In genomic region chr4:164802301-164802700, GRCh38 we compare ENCODE assay signal across 19 cellular contexts. TPM values are rescaled to one million over a fixed set of nuclear protein-coding genes. Genes with fewer than 3 reads are reported as not detected.
DNase-seq lines count a peak whose midpoint lies in the region; ATAC-seq lines count a peak whose summit lies in the region.
"Had no signal": no experiment of that assay in that cellular context is flagged by ENCODE, and none has a peak within 500 bp of the region (broad histone marks: within the 10 kb centered on the region; RNA-seq: fewer than 3 reads in every experiment).

No MANE protein-coding gene starts in this region.

- no peak overlapping the region for H2BK120ac ChIP-seq in neuronal stem cell (ENCODE audit: low read depth, low read length)

- no peak for ATAC-seq in HG03159 (IDR thresholded peaks at IDR 0.05; ENCODE audit: unreplicated experiment)
- ATAC-seq: GM12878 had no signal

- H3K27ac ChIP-seq in neuronal stem cell (replicated peaks; ENCODE audit: low read length), result no peak overlapping the region
- H3K27ac ChIP-seq: 22Rv1, BLaER1, GM23248, HL-60 had no signal

- H3K4me1 Mint-ChIP-seq in activated naive CD8-positive, alpha-beta T cell treated with anti-CD3 and anti-CD28 coated beads for 36 hours, result no peaks in the 10 kb centered on the region
- H3K4me1 Mint-ChIP-seq: CD8-positive, alpha-beta memory T cell had no signal

- no peaks in the 10 kb centered on the region for H3K79me1 ChIP-seq in neuronal stem cell (ENCODE audit: low read depth, low read length)

- no peak overlapping the region for H4K91ac ChIP-seq in neuronal stem cell (ENCODE audit: low read depth, low read length, poor library complexity)

- H2BK15ac ChIP-seq in neuronal stem cell (ENCODE audit: low read length), result no peak overlapping the region

- no CpG with 5 or more reads among the region's 3 CpGs for WGBS in neuronal stem cell (ENCODE audit: extremely low coverage in 2 of 2, insufficient read length in 2 of 2, insufficient replicate concordance in 1 of 2), 2 donors

- no peak overlapping the region for H3K4ac ChIP-seq in neuronal stem cell (ENCODE audit: low read length)

- peak overlapping the region; percentile 63 for H3K18ac ChIP-seq in neuronal stem cell (ENCODE audit: low read length)

- no peak overlapping the region for H3K14ac ChIP-seq in neuronal stem cell (ENCODE audit: low read length)

- H3K27me3 Mint-ChIP-seq in activated naive CD8-positive, alpha-beta T cell treated with anti-CD3 and anti-CD28 coated beads for 36 hours, result peaks cover 12% of the 10 kb centered on the region

- no peak overlapping the region for H3K9ac ChIP-seq in neuronal stem cell (ENCODE audit: low read depth, low read length, poor library complexity)
- H3K9ac ChIP-seq: BLaER1, GM23248 had no signal

- no peak overlapping the region for H2AK5ac ChIP-seq in neuronal stem cell (ENCODE audit: low read depth, low read length)

- no peak overlapping the region for H3K23ac ChIP-seq in neuronal stem cell (ENCODE audit: low read depth, low read length, poor library complexity)

- H2BK5ac ChIP-seq in neuronal stem cell (ENCODE audit: low read length), result no peak overlapping the region

- no peak overlapping the region for H3K4me3 Mint-ChIP-seq in activated naive CD8-positive, alpha-beta T cell treated with anti-CD3 and anti-CD28 coated beads for 36 hours
- H3K4me3 Mint-ChIP-seq: CD8-positive, alpha-beta memory T cell had no signal

- no peaks in the 10 kb centered on the region for H3K9me3 ChIP-seq in MG63
- peaks cover 0 to 4% of the 10 kb centered on the region in 2 donors for H3K9me3 ChIP-seq in neuronal stem cell (replicated peaks in 1 of 2; ENCODE audit: control insufficient read depth in 2 of 2, insufficient read depth in 1 of 2, low read depth in 1 of 2, low read length in 2 of 2)
- H3K9me3 ChIP-seq: BLaER1, HAP-1 had no signal

- no peak overlapping the region for H2BK12ac ChIP-seq in neuronal stem cell (ENCODE audit: low read length)

- DNase-seq in ACHN (peak; percentile 28), MG63 (peak; percentile 31), kidney glomerular epithelial cell (lab: John Stamatoyannopoulos, UW) (peak; percentile 43), neuronal stem cell (ENCODE audit: low spot score) (no peak)
- no peak for DNase-seq in activated naive CD8-positive, alpha-beta T cell treated with anti-CD3 and anti-CD28 coated beads for 36 hours
- DNase-seq in activated CD4-positive, alpha-beta T cell treated with anti-CD3 and anti-CD28 coated beads, Interleukin-2, amount 50 U/mL, for 1 hour, result no peak
- DNase-seq: AML-193; Calu3; CD8-positive, alpha-beta memory T cell; DMS 273 treated with DMSO at 0.1 percent for 48 hours; GM23248 had no signal

- no peak overlapping the region for H2AFZ ChIP-seq in neuronal stem cell (ENCODE audit: low read length)
- H2AFZ ChIP-seq: GM23248 had no signal

- in situ Hi-C loops in ACHN (cut with HindIII; ENCODE audit: low pct_ligation_motif_present, low pct_unique_long_range_greater_than_20kb, low sequenced_read_pairs), result no loop called here

- H3K4me2 ChIP-seq in neuronal stem cell (ENCODE audit: insufficient read depth, low read length, poor library complexity, severe bottlenecking), result no peak overlapping the region
- H3K4me2 ChIP-seq: BLaER1 had no signal

- no peaks in the 10 kb centered on the region for H3K27me3 ChIP-seq in MG63
- H3K27me3 ChIP-seq in neuronal stem cell (ENCODE audit: control insufficient read depth in 3 of 3, insufficient read depth in 3 of 3, low read depth in 1 of 3, low read length in 3 of 3), result no peaks in the 10 kb centered on the region
- H3K27me3 ChIP-seq: BLaER1 had no signal

- no peaks in the 10 kb centered on the region for H3K36me3 ChIP-seq in MG63
- H3K36me3 ChIP-seq in neuronal stem cell (replicated peaks in 1 of 2; ENCODE audit: control insufficient read depth in 2 of 2, insufficient read depth in 2 of 2, low read length in 2 of 2), result no peaks in the 10 kb centered on the region
- H3K36me3 ChIP-seq: BLaER1, HAP-1 had no signal

- no peaks in the 10 kb centered on the region for H3K36me3 Mint-ChIP-seq in activated naive CD8-positive, alpha-beta T cell treated with anti-CD3 and anti-CD28 coated beads for 36 hours
- H3K36me3 Mint-ChIP-seq: CD8-positive, alpha-beta memory T cell had no signal

- peaks cover 0 to 5% of the 10 kb centered on the region in 2 donors for H3K4me1 ChIP-seq in neuronal stem cell (ENCODE audit: control insufficient read depth in 2 of 2, insufficient read depth in 1 of 2, low read depth in 1 of 2, low read length in 2 of 2)
- H3K4me1 ChIP-seq: BLaER1 had no signal

- H3K9me3 Mint-ChIP-seq in activated naive CD8-positive, alpha-beta T cell treated with anti-CD3 and anti-CD28 coated beads for 36 hours, result no peaks in the 10 kb centered on the region

- H3K4me3 ChIP-seq in MG63 (no peak overlapping the region), neuronal stem cell (ENCODE audit: low read length in 2 of 2) (no peak overlapping the region)
- H3K4me3 ChIP-seq: BLaER1, GM12878, GM23248, HAP-1 had no signal

- no peak overlapping the region for H4K8ac ChIP-seq in neuronal stem cell (ENCODE audit: low read depth, low read length)

- H3K27ac Mint-ChIP-seq in activated naive CD8-positive, alpha-beta T cell treated with anti-CD3 and anti-CD28 coated beads for 36 hours, result no peak overlapping the region
- H3K27ac Mint-ChIP-seq: CD8-positive, alpha-beta memory T cell had no signal

RNA-seq across cellular contexts. Expression of gene SMIM31, which starts 48.4 kb away (rescaled TPM):
- not detected in 2 replicates for total RNA-seq in MG63 (2014; rRNA removed; shearing (Covaris generic); ENCODE audit: low replicate concordance)
- polyA plus RNA-seq in neuronal stem cell (2013, experiment 1 of 2), result not detected
- not detected for polyA plus RNA-seq in neuronal stem cell (2013, experiment 2 of 2)
- total RNA-seq in activated naive CD8-positive, alpha-beta T cell treated with anti-CD3 and anti-CD28 coated beads for 36 hours, result not detected
- total RNA-seq: A673; CD8-positive, alpha-beta memory T cell; Daoy; GM12878; GM23248 had no signal
- polyA plus RNA-seq: CD8-positive, alpha-beta memory T cell; GM12878; GM23248 had no signal

Comparison
In these comparisons a context has a peak if more than half of its experiments do, and no peak if none do; other contexts are left out.
1. DNase-seq: peak in ACHN (single experiment), MG63 (single experiment) and kidney glomerular epithelial cell (single experiment); none in neuronal stem cell (single experiment), activated naive CD8-positive, alpha-beta T cell treated with anti-CD3 and anti-CD28 coated beads for 36 hours (single experiment) and activated CD4-positive, alpha-beta T cell treated with anti-CD3 and anti-CD28 coated beads, Interleukin-2, amount 50 U/mL, for 1 hour (single experiment).